1 cellular context compared by ENCODE assay signal in genomic region chr18:54357660-54358494, GRCh38.
TF ChIP-seq lines count a peak whose summit lies in the region.

Gene C18orf54, plus strand, starts transcription at chr18:54357906. Its CDS starts 2,667 bp downstream, at chr18:54360573.
Gene STARD6, minus strand, starts transcription at chr18:54357858. Its CDS starts 3,285 bp downstream, at chr18:54354573.

TF ChIP-seq in SK-N-SH, 30 proteins besides CTCF, POLR2A, EP300 and RAD21 (continued from another document):
- TF ChIP-seq USF1 (IDR thresholded peaks at IDR 0.05; ENCODE audit: borderline replicate concordance, low read depth) = no peak
- peak; percentile 91 for TF ChIP-seq MXI1 (IDR thresholded peaks at IDR 0.05; ENCODE audit: low read depth, low read length)
- peak; percentile 85 for TF ChIP-seq TAF1 (IDR thresholded peaks at IDR 0.05; ENCODE audit: borderline replicate concordance, low read depth, low read length)
- 0 out of 2 replicates have a peak, but pooled peaks have one; percentile 15 for TF ChIP-seq GABPA (IDR thresholded peaks at IDR 0.05; ENCODE audit: low read depth)
- peak; percentile 42; the same call in 1 of the 2 replicates for TF ChIP-seq RCOR1 (IDR thresholded peaks at IDR 0.05; ENCODE audit: low read length)
